Comparison of ENCODE assay signal across 8 cellular contexts in genomic region chr15:31200735-31201151, GRCh38.
DNase-seq lines count a peak whose midpoint lies in the region; ATAC-seq and TF ChIP-seq lines count a peak whose summit lies in the region.

No MANE protein-coding gene starts in this region.

- H3K27me3 ChIP-seq in suprapubic skin = no peaks in the 10 kb centered on the region

- H3K27me3 Mint-ChIP-seq in T-helper 17 cell = no peaks in the 10 kb centered on the region
- peaks cover 4% of the 10 kb centered on the region for H3K27me3 Mint-ChIP-seq in brain

- ATAC-seq in T-helper 17 cell = peak; percentile 76

- peak; percentile 61 to 72 for TF ChIP-seq CTCF in brain (conservative IDR thresholded peaks at IDR 0.05)
- peak in 1 of 2 donors; percentile 27 for TF ChIP-seq CTCF in suprapubic skin (IDR thresholded peaks at IDR 0.05)

- H3K36me3 Mint-ChIP-seq in T-helper 17 cell (ENCODE audit: low read depth) (no peaks in the 10 kb centered on the region), brain (no peaks in the 10 kb centered on the region)

- no peak for TF ChIP-seq EP300 in suprapubic skin (IDR thresholded peaks at IDR 0.05)

- H3K9me3 Mint-ChIP-seq in brain = peaks cover 0 to 3% (median 0%) of the 10 kb centered on the region in 5 experiments

- H3K9me3 ChIP-seq in T-helper 17 cell (ENCODE audit: control insufficient read depth, low read length, poor library complexity, severe bottlenecking) (no peaks in the 10 kb centered on the region), suprapubic skin (no peaks in the 10 kb centered on the region)

- no peaks in the 10 kb centered on the region for H3K36me3 ChIP-seq in suprapubic skin

- H3K4me1 ChIP-seq in suprapubic skin = peaks cover 9% of the 10 kb centered on the region

- H3K27ac Mint-ChIP-seq in T-helper 17 cell (no peak overlapping the region), brain (peak overlapping the region in 1 of 5 experiments; percentile 47)

- no peak overlapping the region for H3K4me3 ChIP-seq in suprapubic skin

- WGBS in suprapubic skin = 46% methylated on average over 11 of the region's 16 CpGs

- H3K27ac ChIP-seq in suprapubic skin = no peak overlapping the region

- no peak for TF ChIP-seq POLR2A in suprapubic skin (IDR thresholded peaks at IDR 0.05)

- H3K4me1 Mint-ChIP-seq in T-helper 17 cell (peaks cover 21% of the 10 kb centered on the region), brain (peaks cover 5% of the 10 kb centered on the region)

- DNase-seq in DMS 273 (lab: John Stamatoyannopoulos, UW; ENCODE audit: unreplicated experiment) (peak; percentile 66), DMS 273 treated with DMSO at 0.1 percent for 48 hours (lab: John Stamatoyannopoulos, UW) (no peak), T-helper 17 cell (peak; percentile 49 to 62 (median 51)), kidney tubule cell (ENCODE audit: low spot score) (peak; percentile 55), T1000 (lab: John Stamatoyannopoulos, UW) (no peak), suprapubic skin (ENCODE audit: low spot score in 2 of 2) (no peak)
- DNase-seq in stimulated activated CD4-positive, alpha-beta T cell treated with anti-CD3 and anti-CD28 coated beads, Interleukin-4, amount 100 ng/mL, for 4 hours = peak; percentile 38 to 71

- H3K4me3 Mint-ChIP-seq in T-helper 17 cell (peak overlapping the region; percentile 19), brain (no peak overlapping the region)

Comparison
In these comparisons a context has a peak if more than half of its experiments do, and no peak if none do; other contexts are left out.
1. DNase-seq: peak in DMS 273 (single experiment), T-helper 17 cell (3 of 3), kidney tubule cell (single experiment) and stimulated activated CD4-positive, alpha-beta T cell treated with anti-CD3 and anti-CD28 coated beads, Interleukin-4, amount 100 ng/mL, for 4 hours (2 of 2); none in DMS 273 treated with DMSO at 0.1 percent for 48 hours (single experiment), T1000 (single experiment) and suprapubic skin (0 of 2).